Comparison of ENCODE assay signal across 26 cellular contexts in the genomic region with DNA sequence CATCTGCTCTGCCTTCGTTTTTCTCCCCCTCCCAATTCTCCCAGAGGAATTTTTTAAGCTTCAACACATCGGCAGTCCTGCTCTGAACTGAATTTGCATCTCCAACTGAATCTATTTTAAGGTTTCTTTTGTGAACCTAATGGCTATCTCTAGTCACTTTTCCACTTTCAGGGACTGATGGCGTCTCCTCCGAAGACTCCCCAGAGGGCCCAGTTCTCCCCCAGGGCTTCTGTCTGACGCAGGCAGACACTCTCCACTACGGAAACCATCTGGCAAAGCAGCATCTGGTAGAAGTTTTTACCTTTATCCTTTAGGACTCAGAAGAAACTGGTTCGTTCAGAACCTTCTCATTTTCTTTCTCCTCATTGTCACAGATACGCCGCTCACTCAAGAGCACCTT.
"Had no signal": no experiment of that assay in that cellular context is flagged by ENCODE, and none has a peak within 500 bp of the region (broad histone marks: within the 10 kb centered on the region; RNA-seq: fewer than 3 reads in every experiment).

No MANE protein-coding gene starts in this region.

- DNase-seq: activated CD4-positive, alpha-beta T cell treated with anti-CD3 and anti-CD28 coated beads for 1 hour; activated CD4-positive, alpha-beta T cell treated with anti-CD3 and anti-CD28 coated beads, Interleukin-2, amount 50 U/mL, for 1 hour; activated gamma-delta T cell treated with Interleukin-2 at 50 U/mL for 16 hours; activated T-cell treated with anti-CD3 and anti-CD28 coated beads, Interleukin-2, amount 50 U/mL, for 1 hour; anterior cingulate cortex; body of pancreas; central memory CD4-positive, alpha-beta T cell; esophagus squamous epithelium; gastrocnemius medialis; kidney; left lung; mammary epithelial cell; midbrain; natural killer cell; small intestine; stimulated activated CD4-positive, alpha-beta T cell treated with anti-CD3 and anti-CD28 coated beads, Interleukin-2, amount 100 ng/mL, for 24 hours; stomach; T-helper 1 cell; WERI-Rb-1 had no signal

- H3K4me1 Mint-ChIP-seq: stimulated activated effector memory CD8-positive, alpha-beta T cell treated with anti-CD3 and anti-CD28 coated beads, Interleukin-12 subunit alpha, Interleukin-12 subunit beta, amount 100 ng/mL, for 72 hours had no signal

- H3K36me3 Mint-ChIP-seq: activated naive CD4-positive, alpha-beta T cell treated with anti-CD3 and anti-CD28 coated beads, Interleukin-2, amount 50 U/mL, for 24 hours; natural killer cell; stimulated activated effector memory CD8-positive, alpha-beta T cell treated with anti-CD3 and anti-CD28 coated beads, Interleukin-12 subunit alpha, Interleukin-12 subunit beta, amount 100 ng/mL, for 72 hours had no signal

- H3K27me3 ChIP-seq: body of pancreas, esophagus squamous epithelium, gastrocnemius medialis, stomach, suprapubic skin, tibial nerve had no signal

- H3K4me1 ChIP-seq: esophagus squamous epithelium, gastrocnemius medialis, left lung, stomach, suprapubic skin, tibial nerve had no signal

- H3K36me3 ChIP-seq: esophagus squamous epithelium, gastrocnemius medialis, left lung, stomach, suprapubic skin, tibial nerve, WERI-Rb-1 had no signal

- FAIRE-seq: colon, kidney, small intestine, TTC549 had no signal

- H3K27ac Mint-ChIP-seq: activated naive CD4-positive, alpha-beta T cell treated with anti-CD3 and anti-CD28 coated beads, Interleukin-2, amount 50 U/mL, for 24 hours; natural killer cell; stimulated activated effector memory CD8-positive, alpha-beta T cell treated with anti-CD3 and anti-CD28 coated beads, Interleukin-12 subunit alpha, Interleukin-12 subunit beta, amount 100 ng/mL, for 72 hours had no signal

- H3K9me3 ChIP-seq: body of pancreas, esophagus squamous epithelium, gastrocnemius medialis, left lung, suprapubic skin, tibial nerve had no signal

- H3K27ac ChIP-seq: body of pancreas, esophagus squamous epithelium, gastrocnemius medialis, left lung, stomach, suprapubic skin, tibial nerve, WERI-Rb-1 had no signal

- H3K4me3 Mint-ChIP-seq: activated naive CD4-positive, alpha-beta T cell treated with anti-CD3 and anti-CD28 coated beads, Interleukin-2, amount 50 U/mL, for 24 hours; natural killer cell; stimulated activated effector memory CD8-positive, alpha-beta T cell treated with anti-CD3 and anti-CD28 coated beads, Interleukin-12 subunit alpha, Interleukin-12 subunit beta, amount 100 ng/mL, for 72 hours had no signal

- ATAC-seq: body of pancreas; gastrocnemius medialis; left lung; natural killer cell; sciatic nerve; stimulated activated effector memory CD8-positive, alpha-beta T cell treated with anti-CD3 and anti-CD28 coated beads, Interleukin-12 subunit alpha, Interleukin-12 subunit beta, amount 100 ng/mL, for 72 hours had no signal

- H3K4me3 ChIP-seq: body of pancreas, esophagus squamous epithelium, gastrocnemius medialis, left lung, stomach, suprapubic skin, tibial nerve had no signal
